8 cellular contexts compared by ENCODE assay signal in the genomic region with DNA sequence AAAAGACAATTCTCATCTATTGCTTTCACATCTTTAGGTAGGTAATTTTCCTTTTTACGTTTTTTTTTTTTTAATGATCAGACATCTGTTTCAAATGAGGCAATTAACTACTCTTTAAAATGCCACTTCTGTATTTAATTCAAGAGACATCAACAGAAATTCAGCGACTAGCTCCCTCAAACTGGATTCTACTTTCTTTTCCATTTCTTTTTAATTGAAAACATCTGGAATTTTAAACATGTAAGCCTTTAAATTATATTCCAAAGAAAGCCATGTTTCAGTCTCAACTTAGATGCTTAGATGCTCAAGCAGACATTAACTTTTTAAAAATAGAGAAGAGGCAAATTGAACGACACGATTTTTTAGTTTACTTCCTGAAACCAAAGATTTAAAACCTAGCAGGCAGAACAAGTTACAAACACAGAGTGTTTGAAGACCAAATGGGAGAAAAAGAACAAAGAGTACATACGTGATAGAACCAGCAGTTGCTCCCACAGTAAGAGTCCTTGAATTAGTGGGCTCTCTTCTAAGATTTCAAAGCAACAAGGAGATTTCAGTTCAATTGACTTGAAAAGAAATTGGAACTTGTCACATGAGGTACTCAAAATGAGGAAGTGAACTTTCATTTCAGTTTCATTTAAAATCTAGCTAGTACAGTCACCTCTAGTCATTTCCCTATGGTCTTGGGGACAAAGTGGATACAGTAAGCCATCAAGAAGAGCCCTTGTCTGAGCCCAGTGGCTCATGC. TPM values are rescaled to one million over a fixed set of nuclear protein-coding genes. Genes with fewer than 3 reads are reported as not detected.
DNase-seq lines count a peak whose midpoint lies in the region; ATAC-seq and TF ChIP-seq lines count a peak whose summit lies in the region.

TSS of gene CTSS (minus strand) at position 550 of the 748 bp plus-strand sequence. CDS start 1,015 bp downstream, outside the sequence.

- ATAC-seq in GM21528 (IDR thresholded peaks at IDR 0.05; ENCODE audit: low FRiP score, unreplicated experiment) (peak; percentile 72), left ventricle myocardium superior (peak; percentile 43)
- peak; percentile 96 for ATAC-seq in activated T-helper 17 cell treated with anti-CD3 and anti-CD28 coated beads, Interleukin-2, amount 50 U/mL, for 72 hours (replicated peaks)
- ATAC-seq in stimulated activated memory B cell treated with anti-CD40 and anti-IgM and Interleukin-4, amounts not matched to agents 10 μg/mL and 1 μg/mL and 100 μg/mL, for 72 hours: peak; percentile 96

- peak within 1 kb of the TSS; percentile 98 for H3K27ac Mint-ChIP-seq in activated T-helper 17 cell treated with anti-CD3 and anti-CD28 coated beads, Interleukin-2, amount 50 U/mL, for 72 hours
- peak within 1 kb of the TSS; percentile 99 for H3K27ac Mint-ChIP-seq in stimulated activated memory B cell treated with anti-CD40 and anti-IgM and Interleukin-4, amounts not matched to agents 10 μg/mL and 1 μg/mL and 100 μg/mL, for 72 hours

- peak; percentile 78 for DNase-seq in GM06990 (ENCODE audit: extremely low read depth, insufficient read length)
- peak; percentile 63 for DNase-seq in KG1 (lab: John Stamatoyannopoulos, UW)
- no peak for DNase-seq in left ventricle myocardium superior
- no peak for DNase-seq in activated effector memory CD4-positive, alpha-beta T cell treated with anti-CD3 and anti-CD28 coated beads, Interleukin-2, amount 50 U/mL, for 16 hours
- no peak for DNase-seq in NCI-H69 (lab: John Stamatoyannopoulos, UW)

- no peaks in the 10 kb centered on the region for H3K9me3 Mint-ChIP-seq in activated T-helper 17 cell treated with anti-CD3 and anti-CD28 coated beads, Interleukin-2, amount 50 U/mL, for 72 hours
- peaks cover under 1% of the 10 kb centered on the region for H3K9me3 Mint-ChIP-seq in stimulated activated memory B cell treated with anti-CD40 and anti-IgM and Interleukin-4, amounts not matched to agents 10 μg/mL and 1 μg/mL and 100 μg/mL, for 72 hours

- peak within 1 kb of the TSS; percentile 64 for H3K4me3 ChIP-seq in GM06990 (replicated peaks; ENCODE audit: low read depth, low read length)

- H3K27me3 Mint-ChIP-seq in activated T-helper 17 cell treated with anti-CD3 and anti-CD28 coated beads, Interleukin-2, amount 50 U/mL, for 72 hours: no peaks in the 10 kb centered on the region
- H3K27me3 Mint-ChIP-seq in stimulated activated memory B cell treated with anti-CD40 and anti-IgM and Interleukin-4, amounts not matched to agents 10 μg/mL and 1 μg/mL and 100 μg/mL, for 72 hours: no peaks in the 10 kb centered on the region

- H3K27me3 ChIP-seq in GM06990 (replicated peaks; ENCODE audit: control insufficient read depth, insufficient read depth, low read length): no peaks in the 10 kb centered on the region

- no peaks in the 10 kb centered on the region; the same call in 1 of the 2 replicates for H3K36me3 ChIP-seq in GM06990 (ENCODE audit: control insufficient read depth, insufficient read depth, low read length)

- H3K4me3 Mint-ChIP-seq in activated T-helper 17 cell treated with anti-CD3 and anti-CD28 coated beads, Interleukin-2, amount 50 U/mL, for 72 hours: peak within 1 kb of the TSS; percentile 99
- peak within 1 kb of the TSS; percentile 97 for H3K4me3 Mint-ChIP-seq in stimulated activated memory B cell treated with anti-CD40 and anti-IgM and Interleukin-4, amounts not matched to agents 10 μg/mL and 1 μg/mL and 100 μg/mL, for 72 hours

- H3K36me3 Mint-ChIP-seq in activated T-helper 17 cell treated with anti-CD3 and anti-CD28 coated beads, Interleukin-2, amount 50 U/mL, for 72 hours (ENCODE audit: low read depth): peaks cover 22% of the 10 kb centered on the region
- H3K36me3 Mint-ChIP-seq in stimulated activated memory B cell treated with anti-CD40 and anti-IgM and Interleukin-4, amounts not matched to agents 10 μg/mL and 1 μg/mL and 100 μg/mL, for 72 hours: peaks cover 27% of the 10 kb centered on the region

- H3K4me1 Mint-ChIP-seq in activated T-helper 17 cell treated with anti-CD3 and anti-CD28 coated beads, Interleukin-2, amount 50 U/mL, for 72 hours: peaks cover 23% of the 10 kb centered on the region
- peaks cover 53% of the 10 kb centered on the region for H3K4me1 Mint-ChIP-seq in stimulated activated memory B cell treated with anti-CD40 and anti-IgM and Interleukin-4, amounts not matched to agents 10 μg/mL and 1 μg/mL and 100 μg/mL, for 72 hours

- intact Hi-C loops in left ventricle myocardium superior (cut with micrococcal nuclease): no loop called here

- TF ChIP-seq CTCF in GM06990 (IDR thresholded peaks at IDR 0.05; ENCODE audit: insufficient read depth, low read length, poor library complexity, severe bottlenecking): no peak

RNA-seq across cellular contexts. Expression of gene CTSS, which starts in this region (rescaled TPM):
- total RNA-seq in activated T-helper 17 cell treated with anti-CD3 and anti-CD28 coated beads, Interleukin-2, amount 50 U/mL, for 72 hours: 10 to 100 TPM; 61.3 to 71.0 TPM
- total RNA-seq in left ventricle myocardium superior: 30.7 TPM

Comparison
In these comparisons a context has a peak if more than half of its experiments do, and no peak if none do; other contexts are left out.
1. DNase-seq: peak in GM06990 (single experiment) and KG1 (single experiment); none in left ventricle myocardium superior (single experiment), activated effector memory CD4-positive, alpha-beta T cell treated with anti-CD3 and anti-CD28 coated beads, Interleukin-2, amount 50 U/mL, for 16 hours (single experiment) and NCI-H69 (single experiment).
2. ATAC-seq: peak in every context shown above with its lines; median percentile 96 in activated T-helper 17 cell treated with anti-CD3 and anti-CD28 coated beads, Interleukin-2, amount 50 U/mL, for 72 hours; 96 in stimulated activated memory B cell treated with anti-CD40 and anti-IgM and Interleukin-4, amounts not matched to agents 10 μg/mL and 1 μg/mL and 100 μg/mL, for 72 hours; 72 in GM21528; 43 in left ventricle myocardium superior.